Comparison of ENCODE assay signal across 9 cellular contexts in genomic region chr1:243325305-243325890, GRCh38.
A peak's percentile ranks its signal among the peaks of the same experiment; 100 is the strongest.
DNase-seq lines count a peak whose midpoint lies in the region; ATAC-seq, FAIRE-seq and TF ChIP-seq lines count a peak whose summit lies in the region.
"Had no signal": no experiment of that assay in that cellular context is flagged by ENCODE, and none has a peak within 500 bp of the region (broad histone marks: within the 10 kb centered on the region; RNA-seq: fewer than 3 reads in every experiment).

No MANE protein-coding gene starts in this region.

- no peak overlapping the region for H3K4me3 ChIP-seq in left ventricle myocardium inferior
- H3K4me3 ChIP-seq in GM12878 = no peak overlapping the region
- no peak overlapping the region for H3K4me3 ChIP-seq in vagina

- DNase-seq in left ventricle myocardium inferior = no peak
- DNase-seq in cardiac septum (ENCODE audit: low spot score) = no peak
- peak; percentile 68 for DNase-seq in NCI-H460 (ENCODE audit: extremely low read depth, low read depth)
- DNase-seq in GM12878 (ENCODE audit: low read depth, low spot score) = no peak
- no peak for DNase-seq in left colon
- no peak for DNase-seq in vagina (ENCODE audit: extremely low spot score in 2 of 2)

- ATAC-seq in HG02759 (IDR thresholded peaks at IDR 0.05; ENCODE audit: unreplicated experiment) (peak; percentile 63), GM12878 (peak; percentile 74), left colon (peak; percentile 52), GM19467 (IDR thresholded peaks at IDR 0.05; ENCODE audit: unreplicated experiment) (no peak)

- H3K9ac ChIP-seq in GM12878 (ENCODE audit: control insufficient read depth, insufficient read depth, low read length) = no peak overlapping the region

- CTCF ChIA-PET in GM12878 (lab: Yijun Ruan, JAX) = interaction anchor here (1.3 to 2.8 kb wide), 3 partner anchors 12 to 18 kb away, joined by 4 to 11 read pairs (median 5); no protein-coding TSS in a partner anchor

- intact Hi-C loops in left ventricle myocardium inferior (cut with micrococcal nuclease) (loop anchor here (10.0 kb wide), 1 partner anchor 861 kb away; no protein-coding TSS in a partner anchor), cardiac septum (cut with DNase I) (loop anchor here (10.0 kb wide), 1 partner anchor 861 kb away; no protein-coding TSS in a partner anchor), GM12878 (cut with micrococcal nuclease; ENCODE audit: unreplicated experiment) (loop anchor here (2.0 to 10.0 kb wide), 5 partner anchors 181 to 873 kb away; no protein-coding TSS in a partner anchor), left colon (cut with DNase I, micrococcal nuclease) (loop anchor here in 1 of 2 donors (10.0 kb wide), 1 partner anchor 871 kb away; no protein-coding TSS in a partner anchor), vagina (cut with DNase I) (no loop called here)

- H3K36me3 ChIP-seq in left ventricle myocardium inferior = peaks cover 11% of the 10 kb centered on the region
- H3K36me3 ChIP-seq in GM12878 (ENCODE audit: control insufficient read depth in 2 of 2, insufficient read depth in 2 of 2, low read length in 1 of 2) = peaks cover 0 to 4% of the 10 kb centered on the region in 2 experiments; a peak in 1 of 4 replicates
- H3K36me3 ChIP-seq in vagina = peaks cover 0 to 1% of the 10 kb centered on the region in 2 donors

- no peaks in the 10 kb centered on the region for H3K4me1 ChIP-seq in left ventricle myocardium inferior
- H3K4me1 ChIP-seq in GM12878 (ENCODE audit: control insufficient read depth, insufficient read depth, low read length) = no peaks in the 10 kb centered on the region
- H3K4me1 ChIP-seq in vagina = no peaks in the 10 kb centered on the region

- WGBS in GM12878 (ENCODE audit: insufficient coverage, insufficient replicate concordance, low lambda C conversion rate, missing lambda C conversion rate) = 0% methylated on average over 1 of the region's 1 CpG

- TF ChIP-seq EP300 in GM12878 (IDR thresholded peaks at IDR 0.05; ENCODE audit: borderline replicate concordance in 1 of 2, control insufficient read depth in 1 of 2, low read depth in 2 of 2, low read length in 2 of 2) = no peak

- peak; percentile 95 for TF ChIP-seq RAD21 in GM12878 (IDR thresholded peaks at IDR 0.05; ENCODE audit: insufficient read depth, low read depth, low read length)

- TF ChIP-seq CTCF in left ventricle myocardium inferior (IDR thresholded peaks at IDR 0.05; ENCODE audit: borderline replicate concordance) (peak; percentile 88), GM12878 (IDR thresholded peaks at IDR 0.05 in 2 of 3, conservative IDR thresholded peaks at IDR 0.05 in 1 of 3; ENCODE audit: control insufficient read depth in 2 of 3, extremely low read depth in 1 of 3, insufficient read depth in 1 of 3, low read depth in 3 of 3, low read length in 3 of 3) (peak; percentile 53 to 78 (median 63)), vagina (IDR thresholded peaks at IDR 0.05) (peak; percentile 58 to 78 (median 71))

- RAD21 ChIA-PET in GM12878 (lab: Charles Lee; ENCODE audit: unreplicated experiment) = no interaction called here

- H3K27ac ChIP-seq in left ventricle myocardium inferior (replicated peaks) (no peak overlapping the region), GM12878 (ENCODE audit: control insufficient read depth, insufficient read depth) (no peak overlapping the region), vagina (no peak overlapping the region)
- H3K27ac ChIP-seq: epithelial cell of prostate had no signal

- H3K9me3 ChIP-seq in left ventricle myocardium inferior (replicated peaks) (no peaks in the 10 kb centered on the region), GM12878 (replicated peaks; ENCODE audit: control insufficient read depth, insufficient read depth, low read length) (no peaks in the 10 kb centered on the region), vagina (no peaks in the 10 kb centered on the region)

- POLR2A ChIA-PET in GM12878 (lab: Charles Lee) = no interaction called here

- BruUV-seq in GM12878 (replicated peaks; lab: Mats Ljungman, UMichigan) = no TSS peak

- no peak for TF ChIP-seq POLR2A in GM12878 (IDR thresholded peaks at IDR 0.05; ENCODE audit: low read depth, low read length)
- no peak for TF ChIP-seq POLR2A in vagina (IDR thresholded peaks at IDR 0.05)

- no peak overlapping the region for H2AFZ ChIP-seq in GM12878 (ENCODE audit: control insufficient read depth, low read depth, low read length)

- SMC1A ChIA-PET in GM12878 (lab: Charles Lee; ENCODE audit: uncharacterized antibody, unreplicated experiment) = interaction anchor here (0.6 kb wide), 1 partner anchor 869 kb away, joined by 3 read pairs; no protein-coding TSS in a partner anchor

- no peaks in the 10 kb centered on the region for H3K79me2 ChIP-seq in GM12878 (ENCODE audit: control insufficient read depth, insufficient read depth, low read length)

- no peaks in the 10 kb centered on the region for H4K20me1 ChIP-seq in GM12878 (ENCODE audit: control insufficient read depth, insufficient read depth)

- no peaks in the 10 kb centered on the region for H3K27me3 ChIP-seq in left ventricle myocardium inferior (ENCODE audit: low read depth)
- no peaks in the 10 kb centered on the region for H3K27me3 ChIP-seq in GM12878 (replicated peaks in 1 of 2; ENCODE audit: control insufficient read depth in 2 of 2, insufficient read depth in 2 of 2, low read length in 1 of 2)
- H3K27me3 ChIP-seq in vagina = no peaks in the 10 kb centered on the region

- H3K4me2 ChIP-seq in GM12878 (ENCODE audit: control insufficient read depth, insufficient read depth) = no peak overlapping the region

- peak; percentile 38 for FAIRE-seq in GM12878 (lab: Jason Lieb, UNC)

- in situ Hi-C loops in GM12878 (cut with MboI) = loop anchor here (10.0 kb wide), 1 partner anchor 861 kb away; no protein-coding TSS in a partner anchor

TF ChIP-seq in GM12878, 131 proteins besides CTCF, POLR2A, EP300 and RAD21:
- TF ChIP-seq SMC3 (IDR thresholded peaks at IDR 0.05; ENCODE audit: borderline replicate concordance, low read length) = peak; percentile 81; the same call in 1 of the 2 replicates
- TF ChIP-seq ZNF24 (IDR thresholded peaks at IDR 0.05) = no peak
